ENCODE assay signal across 19 cellular contexts in the genomic region with DNA sequence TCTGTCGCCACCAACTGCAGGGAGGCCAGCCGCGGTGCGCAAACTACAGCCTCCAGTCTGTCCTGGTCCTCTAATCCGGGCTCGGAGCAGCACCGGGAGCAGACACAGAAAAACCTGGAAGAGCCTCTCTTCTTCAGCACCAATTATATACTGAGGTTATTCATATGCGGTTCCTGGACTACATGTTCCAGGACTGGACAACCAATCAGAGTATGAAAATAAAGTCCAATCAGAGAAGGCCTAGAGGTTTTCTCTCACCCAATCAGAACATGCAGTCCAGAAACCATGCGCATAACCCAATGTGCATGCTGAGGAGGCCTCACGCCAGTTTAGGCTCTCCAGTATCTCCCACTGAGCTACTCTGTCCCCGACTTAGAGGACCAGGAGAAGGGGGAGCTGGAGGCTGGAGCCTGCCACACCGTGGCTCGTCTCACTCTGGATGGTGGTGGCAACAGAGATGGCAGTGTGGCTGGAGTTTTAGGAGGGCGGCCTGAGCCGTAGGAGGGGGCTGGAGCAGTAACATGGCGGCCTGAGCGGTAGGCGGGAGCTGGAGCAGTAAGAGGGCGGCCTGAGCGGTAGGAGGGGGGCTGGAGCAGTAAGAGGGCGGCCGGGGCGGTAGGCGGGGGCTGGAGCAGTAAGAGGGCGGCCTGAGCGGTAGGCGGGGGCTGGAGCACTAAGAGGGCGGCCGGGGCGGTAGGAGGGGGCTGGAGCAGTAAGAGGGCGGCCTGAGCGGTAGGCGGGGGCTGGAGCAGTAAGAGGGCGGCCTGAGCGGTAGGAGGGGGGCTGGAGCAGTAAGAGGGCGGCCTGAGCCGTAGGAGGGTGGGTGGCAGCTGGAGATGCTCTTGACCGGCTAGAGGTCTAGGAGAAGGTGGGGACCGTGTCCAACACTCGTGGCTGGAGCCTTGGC. TPM values are rescaled to one million over a fixed set of nuclear protein-coding genes. Genes with fewer than 3 reads are reported as not detected.
DNase-seq lines count a peak whose midpoint lies in the region; ATAC-seq, FAIRE-seq and TF ChIP-seq lines count a peak whose summit lies in the region.
"Had no signal": no experiment of that assay in that cellular context is flagged by ENCODE, and none has a peak within 500 bp of the region (broad histone marks: within the 10 kb centered on the region; RNA-seq: fewer than 3 reads in every experiment).

No MANE protein-coding gene starts in this region.

- H3K36me3 ChIP-seq in SJCRH30 (no peaks in the 10 kb centered on the region), iPS-15b (ENCODE audit: control insufficient read depth, insufficient read depth, low read length) (no peaks in the 10 kb centered on the region)
- H3K36me3 ChIP-seq: thoracic aorta had no signal

- peaks cover 3% of the 10 kb centered on the region for H3K36me3 Mint-ChIP-seq in osteocyte (ENCODE audit: unreplicated experiment)
- H3K36me3 Mint-ChIP-seq: memory B cell had no signal

- DNase-seq in H54 (ENCODE audit: insufficient read length, low spot score) (peak; percentile 47), SJCRH30 (peak; percentile 77 to 88), osteocyte (ENCODE audit: extremely low spot score, unreplicated experiment) (peak; percentile 89), NCI-H345 treated with DMSO at 0.1 percent for 48 hours (lab: John Stamatoyannopoulos, UW; ENCODE audit: unreplicated experiment) (no peak), NCI-H1417 treated with DMSO at 0.1 percent for 48 hours (lab: John Stamatoyannopoulos, UW) (no peak), foreskin keratinocyte (no peak), NCI-H146 (lab: John Stamatoyannopoulos, UW) (no peak)
- DNase-seq: activated CD4-positive, CD25-positive, alpha-beta regulatory T cell; AML-193; foreskin fibroblast; NCI-H1105 treated with DMSO at 0.1 percent for 48 hours; NCI-H2171 treated with DMSO at 0.1 percent for 48 hours; occipital lobe; Right ventricle myocardium superior; T-helper 2 cell had no signal

- H3K4me3 Mint-ChIP-seq in osteocyte (ENCODE audit: unreplicated experiment), result no peak overlapping the region
- H3K4me3 Mint-ChIP-seq: memory B cell had no signal

- TF ChIP-seq CTCF in osteocyte (IDR thresholded peaks at IDR 0.05) (no peak), foreskin keratinocyte (conservative IDR thresholded peaks at IDR 0.05) (no peak)

- H3K27me3 ChIP-seq in SJCRH30 (no peaks in the 10 kb centered on the region), iPS-15b (ENCODE audit: control insufficient read depth, insufficient read depth, low read length) (peaks cover 2% of the 10 kb centered on the region), foreskin keratinocyte (no peaks in the 10 kb centered on the region)

- no peaks in the 10 kb centered on the region for H3K27me3 Mint-ChIP-seq in osteocyte (ENCODE audit: unreplicated experiment)
- H3K27me3 Mint-ChIP-seq: memory B cell had no signal

- no peaks in the 10 kb centered on the region for H3K9me3 ChIP-seq in SJCRH30 (replicated peaks)
- H3K9me3 ChIP-seq in iPS-15b (ENCODE audit: control insufficient read depth, insufficient read depth, low read length), result no peaks in the 10 kb centered on the region
- H3K9me3 ChIP-seq: thoracic aorta had no signal

- peak; percentile 34; the same call in 1 of the 2 replicates for TF ChIP-seq POLR2A in H54 (IDR thresholded peaks at IDR 0.05; ENCODE audit: low read depth, low read length)

- H3K9ac ChIP-seq in iPS-15b (ENCODE audit: low read depth, low read length), result peak overlapping the region; percentile 89

- H3K4me1 Mint-ChIP-seq in osteocyte (ENCODE audit: unreplicated experiment), result peaks cover 18% of the 10 kb centered on the region

- no peak for ATAC-seq in foreskin keratinocyte

- H3K4me3 ChIP-seq in SJCRH30 (peak overlapping the region; percentile 93), iPS-15b (ENCODE audit: low read depth, low read length) (peak overlapping the region; percentile 97)
- H3K4me3 ChIP-seq: thoracic aorta had no signal

- H3K27ac ChIP-seq in SJCRH30, result peak overlapping the region; percentile 89
- no peak overlapping the region for H3K27ac ChIP-seq in foreskin keratinocyte
- H3K27ac ChIP-seq: thoracic aorta had no signal

- H3K27ac Mint-ChIP-seq in osteocyte (ENCODE audit: unreplicated experiment), result peak overlapping the region; percentile 84
- H3K27ac Mint-ChIP-seq: memory B cell had no signal

- H3K4me1 ChIP-seq in SJCRH30 (no peaks in the 10 kb centered on the region), iPS-15b (ENCODE audit: control insufficient read depth, insufficient read depth, low read length) (no peaks in the 10 kb centered on the region), foreskin keratinocyte (no peaks in the 10 kb centered on the region)

- no peaks in the 10 kb centered on the region for H3K9me3 Mint-ChIP-seq in osteocyte (ENCODE audit: unreplicated experiment)
- H3K9me3 Mint-ChIP-seq: memory B cell had no signal

- FAIRE-seq in H54 (lab: Jason Lieb, UNC), result no peak
- FAIRE-seq: islet of Langerhans had no signal

RNA-seq across cellular contexts. Expression of gene TRIM52, which starts 20.4 kb away (rescaled TPM):
- 5.3 and 7.9 TPM in 2 replicates for total RNA-seq in SJCRH30 (2014; rRNA removed; shearing (Covaris generic))
- total RNA-seq in osteocyte (12.8 and 13.7 TPM in 2 replicates), foreskin keratinocyte (2.6 and 2.8 TPM in 2 replicates)
- 0.97 and 1.1 TPM in 2 replicates for polyA plus RNA-seq in foreskin keratinocyte

RNA-seq across cellular contexts. Expression of gene RACK1, which starts 37.6 kb away (rescaled TPM):
- total RNA-seq in SJCRH30 (2014; rRNA removed; shearing (Covaris generic)), result 5,838 and 6,264 TPM in 2 replicates
- total RNA-seq in osteocyte (1,869 and 1,921 TPM in 2 replicates), foreskin keratinocyte (3,025 and 3,078 TPM in 2 replicates)
- polyA plus RNA-seq in foreskin keratinocyte, result 2,685 and 2,690 TPM in 2 replicates

RNA-seq across cellular contexts. Expression of gene TRIM41, which starts 58.2 kb away (rescaled TPM):
- 15.2 and 17.8 TPM in 2 replicates for total RNA-seq in SJCRH30 (2014; rRNA removed; shearing (Covaris generic))
- 25.2 and 27.1 TPM in 2 replicates for total RNA-seq in osteocyte
- 17.5 and 17.9 TPM in 2 replicates for total RNA-seq in foreskin keratinocyte
- polyA plus RNA-seq in foreskin keratinocyte, result 15.6 and 17.3 TPM in 2 replicates

Comparison
In these comparisons a context has a peak if more than half of its experiments do, and no peak if none do; other contexts are left out.
1. DNase-seq: peak in H54 (single experiment), SJCRH30 (2 of 2) and osteocyte (single experiment); none in NCI-H345 treated with DMSO at 0.1 percent for 48 hours (single experiment), NCI-H1417 treated with DMSO at 0.1 percent for 48 hours (single experiment), foreskin keratinocyte (0 of 2) and NCI-H146 (single experiment).